1 cellular context compared by ENCODE assay signal in the genomic region with DNA sequence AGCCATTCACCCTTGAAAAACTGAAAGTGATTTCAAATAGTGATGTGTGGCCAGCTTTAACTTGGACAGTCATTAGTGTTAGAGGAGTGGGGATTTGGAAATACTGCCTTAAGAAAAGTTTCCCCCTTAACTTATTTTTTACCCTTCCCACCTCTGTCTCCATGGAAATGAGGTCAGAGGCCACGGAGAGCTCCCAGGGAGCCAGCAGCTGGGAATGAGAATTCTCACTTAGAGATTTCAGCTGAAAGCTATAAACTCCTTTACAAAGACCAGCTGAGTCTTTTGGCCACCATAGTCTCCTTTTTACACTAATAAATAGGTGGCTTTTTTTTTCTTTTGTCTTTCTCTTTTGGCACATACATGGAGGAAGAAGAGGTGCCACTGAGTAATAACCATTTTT.
TF ChIP-seq lines count a peak whose summit lies in the region.

No MANE protein-coding gene starts in this region.

TF ChIP-seq in GM23338, 12 proteins besides CTCF, POLR2A, EP300 and RAD21:
- TF ChIP-seq REST (IDR thresholded peaks at IDR 0.05; ENCODE audit: unreplicated experiment) (no peak), STAT1 (IDR thresholded peaks at IDR 0.05; ENCODE audit: unreplicated experiment) (no peak), EZH2phosphoT487 (IDR thresholded peaks at IDR 0.05; ENCODE audit: unreplicated experiment) (no peak), ZNF331 (CRISPR knock-in tag; IDR thresholded peaks at IDR 0.05; ENCODE audit: low read depth) (no peak), NANOG (IDR thresholded peaks at IDR 0.05; ENCODE audit: borderline replicate concordance) (no peak), POLR2AphosphoS5 (IDR thresholded peaks at IDR 0.05; ENCODE audit: low read depth) (no peak), JUNB (IDR thresholded peaks at IDR 0.05; ENCODE audit: unreplicated experiment) (no peak)
- TF ChIP-seq, protein P1, sequence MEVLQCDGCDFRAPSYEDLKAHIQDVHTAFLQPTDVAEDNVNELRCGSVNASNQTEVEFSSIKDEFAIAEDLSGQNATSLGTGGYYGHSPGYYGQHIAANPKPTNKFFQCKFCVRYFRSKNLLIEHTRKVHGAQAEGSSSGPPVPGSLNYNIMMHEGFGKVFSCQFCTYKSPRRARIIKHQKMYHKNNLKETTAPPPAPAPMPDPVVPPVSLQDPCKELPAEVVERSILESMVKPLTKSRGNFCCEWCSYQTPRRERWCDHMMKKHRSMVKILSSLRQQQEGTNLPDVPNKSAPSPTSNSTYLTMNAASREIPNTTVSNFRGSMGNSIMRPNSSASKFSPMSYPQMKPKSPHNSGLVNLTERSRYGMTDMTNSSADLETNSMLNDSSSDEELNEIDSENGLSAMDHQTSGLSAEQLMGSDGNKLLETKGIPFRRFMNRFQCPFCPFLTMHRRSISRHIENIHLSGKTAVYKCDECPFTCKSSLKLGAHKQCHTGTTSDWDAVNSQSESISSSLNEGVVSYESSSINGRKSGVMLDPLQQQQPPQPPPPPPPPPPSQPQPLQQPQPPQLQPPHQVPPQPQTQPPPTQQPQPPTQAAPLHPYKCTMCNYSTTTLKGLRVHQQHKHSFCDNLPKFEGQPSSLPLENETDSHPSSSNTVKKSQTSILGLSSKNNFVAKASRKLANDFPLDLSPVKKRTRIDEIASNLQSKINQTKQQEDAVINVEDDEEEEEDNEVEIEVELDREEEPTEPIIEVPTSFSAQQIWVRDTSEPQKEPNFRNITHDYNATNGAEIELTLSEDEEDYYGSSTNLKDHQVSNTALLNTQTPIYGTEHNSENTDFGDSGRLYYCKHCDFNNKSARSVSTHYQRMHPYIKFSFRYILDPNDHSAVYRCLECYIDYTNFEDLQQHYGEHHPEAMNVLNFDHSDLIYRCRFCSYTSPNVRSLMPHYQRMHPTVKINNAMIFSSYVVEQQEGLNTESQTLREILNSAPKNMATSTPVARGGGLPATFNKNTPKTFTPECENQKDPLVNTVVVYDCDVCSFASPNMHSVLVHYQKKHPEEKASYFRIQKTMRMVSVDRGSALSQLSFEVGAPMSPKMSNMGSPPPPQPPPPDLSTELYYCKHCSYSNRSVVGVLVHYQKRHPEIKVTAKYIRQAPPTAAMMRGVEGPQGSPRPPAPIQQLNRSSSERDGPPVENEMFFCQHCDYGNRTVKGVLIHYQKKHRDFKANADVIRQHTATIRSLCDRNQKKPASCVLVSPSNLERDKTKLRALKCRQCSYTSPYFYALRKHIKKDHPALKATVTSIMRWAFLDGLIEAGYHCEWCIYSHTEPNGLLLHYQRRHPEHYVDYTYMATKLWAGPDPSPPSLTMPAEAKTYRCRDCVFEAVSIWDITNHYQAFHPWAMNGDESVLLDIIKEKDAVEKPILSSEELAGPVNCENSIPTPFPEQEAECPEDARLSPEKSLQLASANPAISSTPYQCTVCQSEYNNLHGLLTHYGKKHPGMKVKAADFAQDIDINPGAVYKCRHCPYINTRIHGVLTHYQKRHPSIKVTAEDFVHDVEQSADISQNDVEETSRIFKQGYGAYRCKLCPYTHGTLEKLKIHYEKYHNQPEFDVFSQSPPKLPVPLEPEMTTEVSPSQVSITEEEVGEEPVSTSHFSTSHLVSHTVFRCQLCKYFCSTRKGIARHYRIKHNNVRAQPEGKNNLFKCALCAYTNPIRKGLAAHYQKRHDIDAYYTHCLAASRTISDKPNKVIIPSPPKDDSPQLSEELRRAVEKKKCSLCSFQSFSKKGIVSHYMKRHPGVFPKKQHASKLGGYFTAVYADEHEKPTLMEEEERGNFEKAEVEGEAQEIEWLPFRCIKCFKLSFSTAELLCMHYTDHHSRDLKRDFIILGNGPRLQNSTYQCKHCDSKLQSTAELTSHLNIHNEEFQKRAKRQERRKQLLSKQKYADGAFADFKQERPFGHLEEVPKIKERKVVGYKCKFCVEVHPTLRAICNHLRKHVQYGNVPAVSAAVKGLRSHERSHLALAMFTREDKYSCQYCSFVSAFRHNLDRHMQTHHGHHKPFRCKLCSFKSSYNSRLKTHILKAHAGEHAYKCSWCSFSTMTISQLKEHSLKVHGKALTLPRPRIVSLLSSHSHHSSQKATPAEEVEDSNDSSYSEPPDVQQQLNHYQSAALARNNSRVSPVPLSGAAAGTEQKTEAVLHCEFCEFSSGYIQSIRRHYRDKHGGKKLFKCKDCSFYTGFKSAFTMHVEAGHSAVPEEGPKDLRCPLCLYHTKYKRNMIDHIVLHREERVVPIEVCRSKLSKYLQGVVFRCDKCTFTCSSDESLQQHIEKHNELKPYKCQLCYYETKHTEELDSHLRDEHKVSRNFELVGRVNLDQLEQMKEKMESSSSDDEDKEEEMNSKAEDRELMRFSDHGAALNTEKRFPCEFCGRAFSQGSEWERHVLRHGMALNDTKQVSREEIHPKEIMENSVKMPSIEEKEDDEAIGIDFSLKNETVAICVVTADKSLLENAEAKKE (CRISPR knock-in tag; IDR thresholded peaks at IDR 0.05): no peak
- TF ChIP-seq, protein P2, sequence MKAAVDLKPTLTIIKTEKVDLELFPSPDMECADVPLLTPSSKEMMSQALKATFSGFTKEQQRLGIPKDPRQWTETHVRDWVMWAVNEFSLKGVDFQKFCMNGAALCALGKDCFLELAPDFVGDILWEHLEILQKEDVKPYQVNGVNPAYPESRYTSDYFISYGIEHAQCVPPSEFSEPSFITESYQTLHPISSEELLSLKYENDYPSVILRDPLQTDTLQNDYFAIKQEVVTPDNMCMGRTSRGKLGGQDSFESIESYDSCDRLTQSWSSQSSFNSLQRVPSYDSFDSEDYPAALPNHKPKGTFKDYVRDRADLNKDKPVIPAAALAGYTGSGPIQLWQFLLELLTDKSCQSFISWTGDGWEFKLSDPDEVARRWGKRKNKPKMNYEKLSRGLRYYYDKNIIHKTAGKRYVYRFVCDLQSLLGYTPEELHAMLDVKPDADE (IDR thresholded peaks at IDR 0.05): no peak
